22 cellular contexts compared by ENCODE assay signal in the genomic region with DNA sequence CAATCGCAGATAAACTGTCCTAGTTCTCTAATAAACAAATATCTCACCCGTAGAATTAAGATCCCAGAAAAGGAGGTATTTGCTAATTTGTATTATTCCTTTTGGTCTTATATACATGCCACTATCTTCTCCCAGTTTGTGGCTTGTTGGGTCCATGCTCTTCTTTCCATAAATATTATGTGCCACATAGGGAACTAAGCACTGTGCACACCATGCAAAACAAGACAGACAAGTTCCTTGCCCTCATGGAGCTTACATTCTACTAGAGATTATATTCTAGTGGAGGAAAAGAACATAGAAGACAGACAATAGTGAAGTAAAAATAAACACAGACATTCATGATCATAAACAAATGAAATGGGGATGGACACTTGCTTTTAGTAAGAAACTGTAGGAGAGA.
"Had no signal": no experiment of that assay in that cellular context is flagged by ENCODE, and none has a peak within 500 bp of the region (broad histone marks: within the 10 kb centered on the region; RNA-seq: fewer than 3 reads in every experiment).

No MANE protein-coding gene starts in this region.

- H3K9ac ChIP-seq: parathyroid adenoma had no signal

- H3K79me2 ChIP-seq: parathyroid adenoma had no signal

- H3K4me2 ChIP-seq: hepatocyte had no signal

- FAIRE-seq: kidney had no signal

- H3K27me3 ChIP-seq: foreskin keratinocyte, hepatocyte, right lobe of liver, tibial artery, upper lobe of left lung, uterus had no signal

- H3K27ac Mint-ChIP-seq: dendritic cell treated with granulocyte-macrophage colony-stimulating factor and Interleukin-4, amounts not matched to agents 40 ng/mL and 50 ng/mL, for 4 days; effector memory CD8-positive, alpha-beta T cell; memory B cell; natural killer cell treated with Interleukin-12 subunit alpha and Interleukin-12 subunit beta and Interleukin-15 and Interleukin-18, amount 100 ng/mL, for 72 hours; stimulated activated memory B cell treated with anti-CD40 and anti-IgM and Interleukin-4, amounts not matched to agents 10 μg/mL and 1 μg/mL and 100 μg/mL, for 72 hours; stimulated activated naive CD8-positive, alpha-beta T cell treated with anti-CD3 and anti-CD28 coated beads, Interleukin-15, Interleukin-2, amounts not matched to agents 100 ng/mL and 50 ng/mL, for 24 hours had no signal

- H3K4me3 ChIP-seq: hepatocyte, left ventricle myocardium inferior, lower lobe of right lung, psoas muscle, right lobe of liver, tibial artery, upper lobe of left lung, uterus had no signal

- DNase-seq: effector memory CD8-positive, alpha-beta T cell; foreskin keratinocyte; head of caudate nucleus; kidney; left cardiac atrium; left ventricle myocardium inferior; lower lobe of right lung; midbrain; psoas muscle; retina; right lobe of liver; stimulated activated CD4-positive, alpha-beta T cell treated with anti-CD3 and anti-CD28 coated beads, Interleukin-4, amount 100 ng/mL, for 24 hours; tibial artery; upper lobe of left lung; uterus had no signal

- H3K27ac ChIP-seq: foreskin keratinocyte, hepatocyte, left ventricle myocardium inferior, lower lobe of right lung, parathyroid adenoma, psoas muscle, right lobe of liver, tibial artery, upper lobe of left lung, uterus had no signal

- H3K4me3 Mint-ChIP-seq: dendritic cell treated with granulocyte-macrophage colony-stimulating factor and Interleukin-4, amounts not matched to agents 40 ng/mL and 50 ng/mL, for 4 days; effector memory CD8-positive, alpha-beta T cell; memory B cell; natural killer cell treated with Interleukin-12 subunit alpha and Interleukin-12 subunit beta and Interleukin-15 and Interleukin-18, amount 100 ng/mL, for 72 hours; stimulated activated memory B cell treated with anti-CD40 and anti-IgM and Interleukin-4, amounts not matched to agents 10 μg/mL and 1 μg/mL and 100 μg/mL, for 72 hours; stimulated activated naive CD8-positive, alpha-beta T cell treated with anti-CD3 and anti-CD28 coated beads, Interleukin-15, Interleukin-2, amounts not matched to agents 100 ng/mL and 50 ng/mL, for 24 hours had no signal

- H3K4me1 ChIP-seq: parathyroid adenoma had no signal

- H3K27me3 Mint-ChIP-seq: dendritic cell treated with granulocyte-macrophage colony-stimulating factor and Interleukin-4, amounts not matched to agents 40 ng/mL and 50 ng/mL, for 4 days; effector memory CD8-positive, alpha-beta T cell; memory B cell; natural killer cell treated with Interleukin-12 subunit alpha and Interleukin-12 subunit beta and Interleukin-15 and Interleukin-18, amount 100 ng/mL, for 72 hours; stimulated activated memory B cell treated with anti-CD40 and anti-IgM and Interleukin-4, amounts not matched to agents 10 μg/mL and 1 μg/mL and 100 μg/mL, for 72 hours; stimulated activated naive CD8-positive, alpha-beta T cell treated with anti-CD3 and anti-CD28 coated beads, Interleukin-15, Interleukin-2, amounts not matched to agents 100 ng/mL and 50 ng/mL, for 24 hours had no signal

- ATAC-seq: effector memory CD8-positive, alpha-beta T cell; foreskin keratinocyte; left cardiac atrium; lower lobe of right lung; natural killer cell treated with Interleukin-12 subunit alpha and Interleukin-12 subunit beta and Interleukin-15 and Interleukin-18, amount 100 ng/mL, for 72 hours; psoas muscle; right lobe of liver; stimulated activated memory B cell treated with anti-CD40 and anti-IgM and Interleukin-4, amounts not matched to agents 10 μg/mL and 1 μg/mL and 100 μg/mL, for 72 hours had no signal

- H3K36me3 ChIP-seq: uterus had no signal

- H2AFZ ChIP-seq: hepatocyte, parathyroid adenoma had no signal

- H3K9me3 Mint-ChIP-seq: effector memory CD8-positive, alpha-beta T cell; memory B cell; natural killer cell treated with Interleukin-12 subunit alpha and Interleukin-12 subunit beta and Interleukin-15 and Interleukin-18, amount 100 ng/mL, for 72 hours; stimulated activated naive CD8-positive, alpha-beta T cell treated with anti-CD3 and anti-CD28 coated beads, Interleukin-15, Interleukin-2, amounts not matched to agents 100 ng/mL and 50 ng/mL, for 24 hours had no signal

- H3K9me3 ChIP-seq: left ventricle myocardium inferior, lower lobe of right lung, psoas muscle, right lobe of liver, tibial artery, upper lobe of left lung, uterus had no signal
